ENCODE assay signal across 24 cellular contexts in genomic region chr17:12955521-12955920, GRCh38.
"Had no signal": no experiment of that assay in that cellular context is flagged by ENCODE, and none has a peak within 500 bp of the region (broad histone marks: within the 10 kb centered on the region; RNA-seq: fewer than 3 reads in every experiment).

No MANE protein-coding gene starts in this region.

- H3K4me1 Mint-ChIP-seq: IgD-negative memory B cell, T-cell had no signal

- H3K9ac ChIP-seq: KMS-11 had no signal

- H3K36me3 ChIP-seq: MG63, SJSA1 had no signal

- H3K27ac Mint-ChIP-seq: T-cell had no signal

- H3K4me1 ChIP-seq: SJSA1 had no signal

- H3K27me3 ChIP-seq: MG63, SJSA1 had no signal

- H3K4me3 ChIP-seq: K562, MG63, SJSA1, SK-N-MC had no signal

- ATAC-seq: K562, T-cell had no signal

- H3K9me3 ChIP-seq: SJSA1 had no signal

- H3K27me3 Mint-ChIP-seq: IgD-negative memory B cell, T-cell had no signal

- H3K4me2 ChIP-seq: KMS-11 had no signal

- H3K27ac ChIP-seq: HL-60, KMS-11, SJSA1, SK-N-MC had no signal

- DNase-seq: MG63, NCI-H1092 treated with DMSO at 0.1 percent for 48 hours, NCI-H1436, NCI-H187, NCI-H2029, NCI-H2081 treated with DMSO at 0.1 percent for 48 hours, NCI-H2171, NCI-H226, NCI-H446, NCI-H510A, NCI-H524 treated with DMSO at 0.1 percent for 48 hours, NCI-H69, NCI-H774, Right ventricle myocardium superior, RPMI8226, SIG-M5, SW 1271, T-cell had no signal

- H3K36me3 Mint-ChIP-seq: T-cell had no signal

- H3K4me3 Mint-ChIP-seq: T-cell had no signal
